In genomic region chr11:19336331-19336730, GRCh38 we compare ENCODE assay signal across 8 cellular contexts.
"Had no signal": no experiment of that assay in that cellular context is flagged by ENCODE, and none has a peak within 500 bp of the region (broad histone marks: within the 10 kb centered on the region; RNA-seq: fewer than 3 reads in every experiment).

No MANE protein-coding gene starts in this region.

- H3K36me3 ChIP-seq: HAP-1 had no signal

- H3K4me3 ChIP-seq: GM23248, HAP-1, K562 had no signal

- DNase-seq: GM23248, GOT3, H7, HFFc6, IMR-90, KG1 had no signal

- H3K27ac ChIP-seq: GM23248 had no signal

- H3K4me1 ChIP-seq: HAP-1 had no signal

- H3K9me3 ChIP-seq: HAP-1 had no signal
